ENCODE assay signal across 15 cellular contexts in genomic region chr7:341841-342638, GRCh38. TPM values are rescaled to one million over a fixed set of nuclear protein-coding genes. Genes with fewer than 3 reads are reported as not detected.
DNase-seq lines count a peak whose midpoint lies in the region; ATAC-seq and TF ChIP-seq lines count a peak whose summit lies in the region.
"Had no signal": no experiment of that assay in that cellular context is flagged by ENCODE, and none has a peak within 500 bp of the region (broad histone marks: within the 10 kb centered on the region; RNA-seq: fewer than 3 reads in every experiment).

No MANE protein-coding gene starts in this region.

- peak overlapping the region; percentile 58 for H2AFZ ChIP-seq in PC-3 (ENCODE audit: low read length)

- H3K4me3 ChIP-seq in PC-3 (ENCODE audit: low read length): no peak overlapping the region
- H3K4me3 ChIP-seq in gastroesophageal sphincter: no peak overlapping the region

- peak; percentile 94 for ATAC-seq in PC-3
- ATAC-seq in gastroesophageal sphincter: peak; percentile 39
- ATAC-seq in HG03175 (IDR thresholded peaks at IDR 0.05; ENCODE audit: unreplicated experiment): no peak

- no peaks in the 10 kb centered on the region for H4K20me1 ChIP-seq in PC-3 (ENCODE audit: low read length)

- BruUV-seq in PC-3 (replicated peaks; lab: Mats Ljungman, UMichigan): no TSS peak

- H3K27ac ChIP-seq in PC-3 (ENCODE audit: low read length) (no peak overlapping the region), gastroesophageal sphincter (peak overlapping the region in 3 of 4 donors; percentile 51 to 62 (median 60)), substantia nigra (ENCODE audit: low read depth, low read length, poor library complexity, severe bottlenecking) (peak overlapping the region; percentile 71)

- peak; percentile 66 for DNase-seq in PC-3
- DNase-seq in mucosa of gallbladder (ENCODE audit: low spot score): peak; percentile 87
- DNase-seq in substantia nigra (lab: John Stamatoyannopoulos, UW): peak; percentile 47 to 94 (median 81)
- DNase-seq in activated CD4-positive, CD25-positive, alpha-beta regulatory T cell (lab: John Stamatoyannopoulos, UW): no peak
- DNase-seq in SW480 (ENCODE audit: low spot score): no peak
- DNase-seq in stimulated activated CD4-positive, alpha-beta T cell treated with anti-CD3 and anti-CD28 coated beads, Interleukin-2, amount 100 ng/mL, for 24 hours: no peak
- DNase-seq: activated CD4-positive, alpha-beta T cell treated with anti-CD3 and anti-CD28 coated beads for 1 hour; activated T-cell treated with anti-CD3 and anti-CD28 coated beads, Interleukin-2, amount 50 U/mL, for 48 hours; amniotic stem cell; CD8-positive, alpha-beta memory T cell; stimulated activated CD4-positive, alpha-beta T cell treated with anti-CD3 and anti-CD28 coated beads, Interleukin-1b, Interleukin-23, amount 100 ng/mL, for 48 hours; stimulated activated naive CD4-positive, alpha-beta T cell treated with Interleukin-2 at 50 U/mL for 16 hours had no signal

- intact Hi-C loops in PC-3 (cut with micrococcal nuclease): no loop called here

- H3K27me3 ChIP-seq in PC-3 (ENCODE audit: low read length): no peaks in the 10 kb centered on the region
- H3K27me3 ChIP-seq in gastroesophageal sphincter: no peaks in the 10 kb centered on the region

- WGBS in gastroesophageal sphincter (ENCODE audit: low coverage in 1 of 2), 2 donors: 85% methylated on average over 7 of the region's 27 CpGs; no CpG with 5 or more reads in 1 of the 2 donors

- TF ChIP-seq CTCF in PC-3 (conservative IDR thresholded peaks at IDR 0.05; ENCODE audit: low read depth, low read length): no peak
- TF ChIP-seq CTCF in gastroesophageal sphincter (IDR thresholded peaks at IDR 0.05): no peak

- no peak for TF ChIP-seq POLR2A in gastroesophageal sphincter (IDR thresholded peaks at IDR 0.05)

- POLR2A ChIA-PET in PC-3 (lab: Charles Lee; ENCODE audit: unreplicated experiment): interaction anchor here (0.6 to 0.7 kb wide), 2 partner anchors 8 to 1119 kb away, joined by 4 to 16 read pairs; no protein-coding TSS in a partner anchor

- peaks cover 13% of the 10 kb centered on the region for H3K4me1 ChIP-seq in PC-3 (ENCODE audit: insufficient read depth, low read length)
- H3K4me1 ChIP-seq in gastroesophageal sphincter: no peaks in the 10 kb centered on the region

- no peaks in the 10 kb centered on the region for H3F3A ChIP-seq in PC-3 (ENCODE audit: low read length, unreplicated experiment)

- CTCF ChIA-PET in PC-3 (lab: Charles Lee): interaction anchor here (0.6 to 0.8 kb wide), 4 partner anchors 9 to 395 kb away, joined by 3 to 7 read pairs (median 4); no protein-coding TSS in a partner anchor

- no peak for TF ChIP-seq EP300 in gastroesophageal sphincter (IDR thresholded peaks at IDR 0.05)

- H3K36me3 ChIP-seq in PC-3 (ENCODE audit: low read depth, low read length) (no peaks in the 10 kb centered on the region), gastroesophageal sphincter (no peaks in the 10 kb centered on the region)

- no peaks in the 10 kb centered on the region for H3K79me2 ChIP-seq in PC-3 (ENCODE audit: low read length)

- H3K9ac ChIP-seq in PC-3 (ENCODE audit: low read length): no peak overlapping the region

- H3K9me3 ChIP-seq in PC-3 (ENCODE audit: low read length) (no peaks in the 10 kb centered on the region), gastroesophageal sphincter (no peaks in the 10 kb centered on the region)

- no peak overlapping the region for H3K4me2 ChIP-seq in PC-3 (ENCODE audit: low read length)

- no peaks in the 10 kb centered on the region for H3K9me2 ChIP-seq in PC-3 (replicated peaks; ENCODE audit: low read length)

RNA-seq across cellular contexts. Expression of gene FOXL3, which starts 52.1 kb away (rescaled TPM):
- total RNA-seq in PC-3 (2014; rRNA removed) (not detected in 2 replicates), gastroesophageal sphincter (not detected), mucosa of gallbladder (not detected)
- total RNA-seq: CD8-positive, alpha-beta memory T cell; epithelial cell of proximal tubule had no signal

Comparison
In these comparisons a context has a peak if more than half of its experiments do, and no peak if none do; other contexts are left out.
1. DNase-seq: peak in PC-3 (single experiment), mucosa of gallbladder (single experiment) and substantia nigra (49 of 49); none in activated CD4-positive, CD25-positive, alpha-beta regulatory T cell (0 of 4), SW480 (single experiment) and stimulated activated CD4-positive, alpha-beta T cell treated with anti-CD3 and anti-CD28 coated beads, Interleukin-2, amount 100 ng/mL, for 24 hours (0 of 2).